In the genomic region with DNA sequence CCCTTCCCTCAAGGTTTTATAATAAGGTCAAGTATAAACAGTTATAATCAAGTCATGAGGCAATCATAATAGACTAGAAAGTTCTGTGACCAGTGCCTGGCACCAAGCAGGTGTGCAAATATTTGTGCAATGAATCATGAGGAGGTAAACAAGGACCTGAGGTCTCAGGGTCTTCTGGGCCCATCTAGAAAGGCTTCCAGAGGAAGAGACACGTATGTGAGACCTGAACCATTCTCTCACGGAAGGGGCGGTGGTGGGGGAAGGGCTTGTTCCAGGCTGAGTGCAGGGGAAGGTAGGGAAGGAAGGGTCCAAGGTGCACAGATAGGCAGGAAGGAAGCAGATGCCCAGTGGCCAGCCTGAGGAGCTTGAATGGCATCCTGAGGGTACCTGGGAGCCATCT, we compare ENCODE assay signal across 1 cellular context. TPM values are rescaled to one million over a fixed set of nuclear protein-coding genes. Genes with fewer than 3 reads are reported as not detected.
"Had no signal": no experiment of that assay in that cellular context is flagged by ENCODE, and none has a peak within 500 bp of the region (broad histone marks: within the 10 kb centered on the region; RNA-seq: fewer than 3 reads in every experiment).

No MANE protein-coding gene starts in this region.

RNA-seq across cellular contexts. Expression of gene AKR7A3, which starts 3.2 kb away (rescaled TPM):
- total RNA-seq: Right ventricle myocardium inferior had no signal
